30 cellular contexts compared by ENCODE assay signal in the genomic region with DNA sequence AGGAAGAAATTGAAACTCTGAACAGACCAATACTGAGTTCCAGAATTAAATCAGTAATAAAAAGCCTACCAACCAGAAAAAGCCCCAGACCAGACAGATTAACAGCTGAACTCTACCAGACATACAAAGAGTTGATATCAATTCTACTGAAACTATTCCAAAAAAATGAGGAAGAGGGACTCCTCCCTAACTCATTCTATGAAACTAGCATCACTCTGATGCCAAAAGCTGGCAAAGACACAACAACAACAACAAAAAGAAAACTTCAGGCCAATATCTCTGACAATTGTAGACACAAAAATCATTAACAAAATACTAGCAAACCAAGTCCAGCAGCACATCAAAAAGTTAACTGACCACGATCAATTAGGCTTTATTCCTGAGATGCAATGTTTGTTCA.
"Had no signal": no experiment of that assay in that cellular context is flagged by ENCODE, and none has a peak within 500 bp of the region (broad histone marks: within the 10 kb centered on the region; RNA-seq: fewer than 3 reads in every experiment).

No MANE protein-coding gene starts in this region.

- H3K9me3 ChIP-seq: colonic mucosa had no signal

- H3K4me3 ChIP-seq: adrenal gland, body of pancreas, cardiac muscle cell, colonic mucosa, gastrocnemius medialis, heart left ventricle had no signal

- H3K4me3 Mint-ChIP-seq: activated CD4-positive, alpha-beta memory T cell treated with anti-CD3 and anti-CD28 coated beads, Interleukin-2, amount 10 ng/mL, durations not matched to agents 7 days and 5 days; activated CD4-positive, alpha-beta T cell treated with anti-CD3 and anti-CD28 coated beads, Interleukin-2, amount 10 ng/mL, durations not matched to agents 7 days and 5 days; activated naive CD8-positive, alpha-beta T cell; activated T-cell treated with anti-CD3 and anti-CD28 coated beads, Interleukin-2, amount 50 U/mL, for 24 hours; activated T-cell treated with anti-CD3 and anti-CD28 coated beads, Interleukin-2, amount 50 U/mL, for 72 hours had no signal

- H3K27me3 ChIP-seq: adrenal gland, body of pancreas, cardiac muscle cell, colonic mucosa, foreskin keratinocyte, gastrocnemius medialis, heart left ventricle had no signal

- DNase-seq: activated CD4-positive, alpha-beta memory T cell treated with anti-CD3 and anti-CD28 coated beads, Interleukin-2, amount 10 ng/mL, durations not matched to agents 7 days and 5 days; activated CD4-positive, alpha-beta T cell treated with anti-CD3 and anti-CD28 coated beads for 1 hour; activated CD4-positive, alpha-beta T cell treated with anti-CD3 and anti-CD28 coated beads for 4 hours; activated CD4-positive, alpha-beta T cell treated with anti-CD3 and anti-CD28 coated beads, Interleukin-2, amount 10 ng/mL, durations not matched to agents 7 days and 5 days; activated CD4-positive, alpha-beta T cell treated with anti-CD3 and anti-CD28 coated beads, Interleukin-2, amount 50 U/mL, for 4 hours; activated CD8-positive, alpha-beta memory T cell treated with anti-CD3 and anti-CD28 coated beads, Interleukin-2, amount 50 U/mL, for 48 hours; activated gamma-delta T cell treated with Interleukin-2 at 50 U/mL for 16 hours; activated naive CD4-positive, alpha-beta T cell treated with anti-CD3 and anti-CD28 coated beads, Interleukin-2, amount 50 U/mL, for 16 hours; activated naive CD4-positive, alpha-beta T cell treated with Interleukin-2 at 50 U/mL for 16 hours; activated T-cell treated with anti-CD3 and anti-CD28 coated beads for 4 hours; activated T-cell treated with anti-CD3 and anti-CD28 coated beads, Interleukin-2, amount 50 U/mL, for 24 hours; activated T-cell treated with anti-CD3 and anti-CD28 coated beads, Interleukin-2, amount 50 U/mL, for 72 hours; adrenal gland; amygdala; aorta; body of pancreas; central memory CD4-positive, alpha-beta T cell; cerebellar nuclear complex; colonic mucosa; effector CD8-positive, alpha-beta T cell; foreskin keratinocyte; gastrocnemius medialis; glutamatergic neuron; heart left ventricle; T-helper 2 cell had no signal

- H3K36me3 ChIP-seq: adrenal gland, cardiac muscle cell, colonic mucosa, gastrocnemius medialis, heart left ventricle had no signal

- FAIRE-seq: endometrium, endothelial cell of umbilical vein had no signal

- H3K27ac Mint-ChIP-seq: activated CD4-positive, alpha-beta memory T cell treated with anti-CD3 and anti-CD28 coated beads, Interleukin-2, amount 10 ng/mL, durations not matched to agents 7 days and 5 days; activated CD4-positive, alpha-beta T cell treated with anti-CD3 and anti-CD28 coated beads, Interleukin-2, amount 10 ng/mL, durations not matched to agents 7 days and 5 days; activated naive CD8-positive, alpha-beta T cell; activated T-cell treated with anti-CD3 and anti-CD28 coated beads, Interleukin-2, amount 50 U/mL, for 24 hours; activated T-cell treated with anti-CD3 and anti-CD28 coated beads, Interleukin-2, amount 50 U/mL, for 72 hours had no signal

- H3K27ac ChIP-seq: adrenal gland, body of pancreas, cardiac muscle cell, colonic mucosa, foreskin keratinocyte, gastrocnemius medialis, heart left ventricle had no signal

- H3K27me3 Mint-ChIP-seq: activated CD4-positive, alpha-beta memory T cell treated with anti-CD3 and anti-CD28 coated beads, Interleukin-2, amount 10 ng/mL, durations not matched to agents 7 days and 5 days; activated CD4-positive, alpha-beta T cell treated with anti-CD3 and anti-CD28 coated beads, Interleukin-2, amount 10 ng/mL, durations not matched to agents 7 days and 5 days; activated naive CD8-positive, alpha-beta T cell; activated T-cell treated with anti-CD3 and anti-CD28 coated beads, Interleukin-2, amount 50 U/mL, for 24 hours had no signal

- H3K4me1 ChIP-seq: adrenal gland, body of pancreas, colonic mucosa, foreskin keratinocyte, gastrocnemius medialis, heart left ventricle had no signal

- ATAC-seq: activated T-cell treated with anti-CD3 and anti-CD28 coated beads, Interleukin-2, amount 50 U/mL, for 72 hours; body of pancreas; esophagus mucosa; foreskin keratinocyte; gastrocnemius medialis; heart left ventricle had no signal
